ENCODE assay signal across 22 cellular contexts in the genomic region with DNA sequence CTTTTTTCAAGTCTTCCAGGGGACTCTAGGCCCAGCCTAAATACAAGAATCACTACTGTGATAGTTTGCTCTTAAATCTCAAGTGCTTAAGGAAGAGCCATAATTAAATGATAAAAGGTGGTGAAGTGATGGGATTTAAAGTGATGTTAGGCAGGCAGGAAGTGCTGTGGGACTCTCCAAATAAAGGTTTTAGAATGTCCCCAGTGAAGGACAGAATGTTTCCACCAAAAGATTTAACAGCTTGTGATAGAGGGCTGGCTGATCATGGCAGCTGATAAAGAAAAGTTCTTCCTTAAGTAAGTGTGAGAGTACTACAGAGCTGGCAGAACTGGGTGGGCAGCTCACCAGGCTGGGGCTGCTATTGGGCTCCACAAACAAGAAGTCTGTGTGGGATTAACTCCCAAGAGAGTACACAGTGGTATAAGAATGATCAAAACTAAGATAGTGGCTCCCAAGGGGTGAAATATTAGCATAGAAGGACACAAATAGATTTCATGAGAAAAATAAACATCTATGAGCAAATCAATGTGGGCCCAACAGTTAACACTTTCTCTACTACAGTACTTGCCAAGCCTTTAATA.
"Had no signal": no experiment of that assay in that cellular context is flagged by ENCODE, and none has a peak within 500 bp of the region (broad histone marks: within the 10 kb centered on the region; RNA-seq: fewer than 3 reads in every experiment).

No MANE protein-coding gene starts in this region.

- DNase-seq: activated CD4-positive, alpha-beta T cell treated with anti-CD3 and anti-CD28 coated beads for 4 hours; activated CD4-positive, alpha-beta T cell treated with anti-CD3 and anti-CD28 coated beads, Interleukin-2, amount 50 U/mL, for 4 hours; activated CD8-positive, alpha-beta memory T cell treated with anti-CD3 and anti-CD28 coated beads, Interleukin-2, amount 50 U/mL, for 48 hours; activated CD8-positive, alpha-beta T cell treated with anti-CD3 and anti-CD28 coated beads, Interleukin-2, amount 10 ng/mL, durations not matched to agents 7 days and 5 days; activated naive CD4-positive, alpha-beta T cell treated with anti-CD3 and anti-CD28 coated beads, Interleukin-2, amount 50 U/mL, for 16 hours; activated naive CD8-positive, alpha-beta T cell treated with anti-CD3 and anti-CD28 coated beads, Interleukin-2, amount 10 ng/mL, durations not matched to agents 7 days and 5 days; activated T-cell treated with anti-CD3 and anti-CD28 coated beads, Interleukin-2, amount 50 U/mL, for 1 hour; adrenal gland; anterior cingulate cortex; caudate nucleus; Karpas-422; MM.1S; NCI-H1930; NCI-H345; NCI-H510A; NCI-H526 treated with DMSO at 0.1 percent for 48 hours; NCI-H82; PC-9; T-helper 1 cell; WERI-Rb-1 had no signal

- H3K27ac Mint-ChIP-seq: activated CD8-positive, alpha-beta T cell treated with anti-CD3 and anti-CD28 coated beads, Interleukin-2, amount 10 ng/mL, durations not matched to agents 7 days and 5 days; activated naive CD8-positive, alpha-beta T cell treated with anti-CD3 and anti-CD28 coated beads, Interleukin-2, amount 10 ng/mL, durations not matched to agents 7 days and 5 days had no signal

- H3K4me3 Mint-ChIP-seq: activated CD8-positive, alpha-beta T cell treated with anti-CD3 and anti-CD28 coated beads, Interleukin-2, amount 10 ng/mL, durations not matched to agents 7 days and 5 days; activated naive CD8-positive, alpha-beta T cell treated with anti-CD3 and anti-CD28 coated beads, Interleukin-2, amount 10 ng/mL, durations not matched to agents 7 days and 5 days had no signal

- H3K36me3 Mint-ChIP-seq: activated naive CD8-positive, alpha-beta T cell treated with anti-CD3 and anti-CD28 coated beads, Interleukin-2, amount 10 ng/mL, durations not matched to agents 7 days and 5 days had no signal

- ATAC-seq: activated CD4-positive, CD25-positive, alpha-beta regulatory T cell treated with anti-CD3 and anti-CD28 coated beads, Interleukin-2, amount 50 U/mL, for 24 hours; activated CD8-positive, alpha-beta T cell treated with anti-CD3 and anti-CD28 coated beads, Interleukin-2, amount 10 ng/mL, durations not matched to agents 7 days and 5 days; K562 had no signal

- H3K9me3 Mint-ChIP-seq: activated naive CD8-positive, alpha-beta T cell treated with anti-CD3 and anti-CD28 coated beads, Interleukin-2, amount 10 ng/mL, durations not matched to agents 7 days and 5 days had no signal

- H3K27me3 Mint-ChIP-seq: activated naive CD8-positive, alpha-beta T cell treated with anti-CD3 and anti-CD28 coated beads, Interleukin-2, amount 10 ng/mL, durations not matched to agents 7 days and 5 days had no signal

- H3K4me1 Mint-ChIP-seq: activated naive CD8-positive, alpha-beta T cell treated with anti-CD3 and anti-CD28 coated beads, Interleukin-2, amount 10 ng/mL, durations not matched to agents 7 days and 5 days had no signal
